ENCODE assay signal across 12 cellular contexts in genomic region chr10:97732052-97732359, GRCh38. TPM values are rescaled to one million over a fixed set of nuclear protein-coding genes. Genes with fewer than 3 reads are reported as not detected.
"Had no signal": no experiment of that assay in that cellular context is flagged by ENCODE, and none has a peak within 500 bp of the region (broad histone marks: within the 10 kb centered on the region; RNA-seq: fewer than 3 reads in every experiment).

No MANE protein-coding gene starts in this region.

- H3K36me3 ChIP-seq: heart right ventricle, spleen, vagina had no signal

- H3K4me1 ChIP-seq: testis had no signal

- H3K27me3 ChIP-seq: body of pancreas, heart right ventricle, spleen, testis, vagina had no signal

- H3K9me3 ChIP-seq: body of pancreas, heart right ventricle, mucosa of descending colon, spleen, testis, vagina had no signal

- H3K4me3 ChIP-seq: body of pancreas, heart right ventricle, mucosa of descending colon, spleen, testis, vagina had no signal

- H3K27ac ChIP-seq: body of pancreas, heart right ventricle, spleen, testis, vagina had no signal

- DNase-seq: activated gamma-delta T cell, spleen had no signal

RNA-seq across cellular contexts. Expression of gene SFRP5, which starts 39.8 kb away (rescaled TPM):
- total RNA-seq: activated CD4-positive, alpha-beta T cell treated with anti-CD3 and anti-CD28 coated beads, Interleukin-2, amount 10 ng/mL, durations not matched to agents 7 days and 5 days; activated CD8-positive, alpha-beta memory T cell treated with anti-CD3 and anti-CD28 coated beads, Interleukin-2, amount 10 ng/mL, durations not matched to agents 7 days and 5 days; epithelial cell of proximal tubule; fibroblast of villous mesenchyme; osteocyte; spleen had no signal
